ENCODE assay signal across 2 cellular contexts in the genomic region with DNA sequence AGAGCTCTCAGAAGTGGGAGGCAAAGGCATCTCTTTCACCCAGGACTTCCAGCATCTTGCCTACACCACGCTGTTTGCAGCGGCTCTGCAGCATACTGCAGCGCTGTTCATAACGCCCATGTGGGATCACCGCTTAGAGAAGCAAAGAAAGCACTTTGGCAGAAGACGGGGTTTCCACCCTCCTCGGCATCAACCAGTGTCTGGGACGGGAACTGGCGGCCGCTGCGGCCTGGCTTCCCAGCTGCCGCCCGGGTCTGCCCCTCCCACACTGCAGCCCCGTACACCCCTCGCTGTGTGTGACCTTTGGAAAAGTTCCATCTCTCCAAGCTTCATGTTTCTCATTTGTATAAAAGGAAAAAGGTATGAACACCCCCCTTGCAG.
TF ChIP-seq lines count a peak whose summit lies in the region.

No MANE protein-coding gene starts in this region.

TF ChIP-seq in SK-N-SH, 30 proteins besides CTCF, POLR2A, EP300 and RAD21:
- TF ChIP-seq EZH2phosphoT487 (IDR thresholded peaks at IDR 0.05; ENCODE audit: borderline replicate concordance, low read depth) (no peak), SMC3 (IDR thresholded peaks at IDR 0.05; ENCODE audit: low read depth, low read length) (no peak), SIN3A (IDR thresholded peaks at IDR 0.05; ENCODE audit: borderline replicate concordance, low read depth, low read length) (no peak), MXI1 (IDR thresholded peaks at IDR 0.05; ENCODE audit: low read depth, low read length) (no peak), FOXM1 (IDR thresholded peaks at IDR 0.05; ENCODE audit: low read depth) (no peak), NRF1 (IDR thresholded peaks at IDR 0.05; ENCODE audit: low read depth, low read length) (no peak)
- TF ChIP-seq, protein P1, sequence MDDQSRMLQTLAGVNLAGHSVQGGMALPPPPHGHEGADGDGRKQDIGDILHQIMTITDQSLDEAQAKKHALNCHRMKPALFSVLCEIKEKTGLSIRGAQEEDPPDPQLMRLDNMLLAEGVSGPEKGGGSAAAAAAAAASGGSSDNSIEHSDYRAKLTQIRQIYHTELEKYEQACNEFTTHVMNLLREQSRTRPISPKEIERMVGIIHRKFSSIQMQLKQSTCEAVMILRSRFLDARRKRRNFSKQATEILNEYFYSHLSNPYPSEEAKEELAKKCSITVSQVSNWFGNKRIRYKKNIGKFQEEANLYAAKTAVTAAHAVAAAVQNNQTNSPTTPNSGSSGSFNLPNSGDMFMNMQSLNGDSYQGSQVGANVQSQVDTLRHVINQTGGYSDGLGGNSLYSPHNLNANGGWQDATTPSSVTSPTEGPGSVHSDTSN (IDR thresholded peaks at IDR 0.05), result no peak
- TF ChIP-seq, protein P2, sequence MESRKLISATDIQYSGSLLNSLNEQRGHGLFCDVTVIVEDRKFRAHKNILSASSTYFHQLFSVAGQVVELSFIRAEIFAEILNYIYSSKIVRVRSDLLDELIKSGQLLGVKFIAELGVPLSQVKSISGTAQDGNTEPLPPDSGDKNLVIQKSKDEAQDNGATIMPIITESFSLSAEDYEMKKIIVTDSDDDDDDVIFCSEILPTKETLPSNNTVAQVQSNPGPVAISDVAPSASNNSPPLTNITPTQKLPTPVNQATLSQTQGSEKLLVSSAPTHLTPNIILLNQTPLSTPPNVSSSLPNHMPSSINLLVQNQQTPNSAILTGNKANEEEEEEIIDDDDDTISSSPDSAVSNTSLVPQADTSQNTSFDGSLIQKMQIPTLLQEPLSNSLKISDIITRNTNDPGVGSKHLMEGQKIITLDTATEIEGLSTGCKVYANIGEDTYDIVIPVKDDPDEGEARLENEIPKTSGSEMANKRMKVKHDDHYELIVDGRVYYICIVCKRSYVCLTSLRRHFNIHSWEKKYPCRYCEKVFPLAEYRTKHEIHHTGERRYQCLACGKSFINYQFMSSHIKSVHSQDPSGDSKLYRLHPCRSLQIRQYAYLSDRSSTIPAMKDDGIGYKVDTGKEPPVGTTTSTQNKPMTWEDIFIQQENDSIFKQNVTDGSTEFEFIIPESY (IDR thresholded peaks at IDR 0.05; ENCODE audit: borderline replicate concordance, low read depth), result no peak

TF ChIP-seq in K562, 482 proteins besides CTCF, POLR2A, EP300 and RAD21:
- TF ChIP-seq, protein P2 (CRISPR knock-in tag; IDR thresholded peaks at IDR 0.05), result peak; percentile 32; the same call in 1 of the 2 replicates
- TF ChIP-seq, protein P3, sequence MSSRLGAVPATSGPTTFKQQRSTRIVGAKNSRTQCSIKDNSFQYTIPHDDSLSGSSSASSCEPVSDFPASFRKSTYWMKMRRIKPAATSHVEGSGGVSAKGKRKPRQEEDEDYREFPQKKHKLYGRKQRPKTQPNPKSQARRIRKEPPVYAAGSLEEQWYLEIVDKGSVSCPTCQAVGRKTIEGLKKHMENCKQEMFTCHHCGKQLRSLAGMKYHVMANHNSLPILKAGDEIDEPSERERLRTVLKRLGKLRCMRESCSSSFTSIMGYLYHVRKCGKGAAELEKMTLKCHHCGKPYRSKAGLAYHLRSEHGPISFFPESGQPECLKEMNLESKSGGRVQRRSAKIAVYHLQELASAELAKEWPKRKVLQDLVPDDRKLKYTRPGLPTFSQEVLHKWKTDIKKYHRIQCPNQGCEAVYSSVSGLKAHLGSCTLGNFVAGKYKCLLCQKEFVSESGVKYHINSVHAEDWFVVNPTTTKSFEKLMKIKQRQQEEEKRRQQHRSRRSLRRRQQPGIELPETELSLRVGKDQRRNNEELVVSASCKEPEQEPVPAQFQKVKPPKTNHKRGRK (tag; IDR thresholded peaks at IDR 0.05), result no peak
TF ChIP-seq in K562: peak in this region for 1.
